Comparison of ENCODE assay signal across 1 cellular context in genomic region chr1:174848593-174849560, GRCh38.
TF ChIP-seq lines count a peak whose summit lies in the region.
"Not testable (repeated sequence)": the region's sequence is repeated elsewhere in the genome, so short reads cannot be mapped to it uniquely, and the experiment has no call there.

No MANE protein-coding gene starts in this region.

TF ChIP-seq in K562, 482 proteins besides CTCF, POLR2A, EP300 and RAD21 (continued from another document):
- TF ChIP-seq MGA (IDR thresholded peaks at IDR 0.05) (peak; percentile 89), ARID1B (IDR thresholded peaks at IDR 0.05) (0 out of 2 replicates have a peak, but pooled peaks have one; percentile 7), TAF7 (tag; IDR thresholded peaks at IDR 0.05) (peak; percentile 91), POLR2H (tag; IDR thresholded peaks at IDR 0.05; ENCODE audit: low read depth) (peak; percentile 76), SOX6 (IDR thresholded peaks at IDR 0.05) (peak; percentile 75), PHF20 (IDR thresholded peaks at IDR 0.05; ENCODE audit: partially characterized antibody) (peak; percentile 27), IRF9 (tag; IDR thresholded peaks at IDR 0.05) (0 out of 2 replicates have a peak, but pooled peaks have one; percentile 47), MTA3 (IDR thresholded peaks at IDR 0.05; ENCODE audit: borderline replicate concordance) (peak; percentile 31; the same call in 1 of the 2 replicates), ATF3 (IDR thresholded peaks at IDR 0.05) (peak; percentile 38; the same call in 1 of the 2 replicates), DPF2 (IDR thresholded peaks at IDR 0.05) (peak; percentile 36; the same call in 1 of the 2 replicates), EGR1 (conservative IDR thresholded peaks at IDR 0.05) (peak; percentile 39; the same call in 1 of the 2 replicates), SMARCC2 (IDR thresholded peaks at IDR 0.05; ENCODE audit: low read depth) (peak; percentile 43; the same call in 1 of the 2 replicates), C11orf30 (IDR thresholded peaks at IDR 0.05; ENCODE audit: low read depth) (peak; percentile 82), MAFG (tag; conservative IDR thresholded peaks at IDR 0.05) (peak; percentile 69), FOXA3 (CRISPR knock-in tag; conservative IDR thresholded peaks at IDR 0.05 in 1 of 2, IDR thresholded peaks at IDR 0.05 in 1 of 2) (peak in 1 of 2 experiments; percentile 83; a peak in 2 of 4 replicates), ZBTB40 (IDR thresholded peaks at IDR 0.05) (peak; percentile 38; the same call in 1 of the 2 replicates)
- not testable (repeated sequence) for TF ChIP-seq ATF3 (CRISPR knock-in tag; conservative IDR thresholded peaks at IDR 0.05); ZBTB40 (CRISPR knock-in tag; IDR thresholded peaks at IDR 0.05)
